25 cellular contexts compared by ENCODE assay signal in the genomic region with DNA sequence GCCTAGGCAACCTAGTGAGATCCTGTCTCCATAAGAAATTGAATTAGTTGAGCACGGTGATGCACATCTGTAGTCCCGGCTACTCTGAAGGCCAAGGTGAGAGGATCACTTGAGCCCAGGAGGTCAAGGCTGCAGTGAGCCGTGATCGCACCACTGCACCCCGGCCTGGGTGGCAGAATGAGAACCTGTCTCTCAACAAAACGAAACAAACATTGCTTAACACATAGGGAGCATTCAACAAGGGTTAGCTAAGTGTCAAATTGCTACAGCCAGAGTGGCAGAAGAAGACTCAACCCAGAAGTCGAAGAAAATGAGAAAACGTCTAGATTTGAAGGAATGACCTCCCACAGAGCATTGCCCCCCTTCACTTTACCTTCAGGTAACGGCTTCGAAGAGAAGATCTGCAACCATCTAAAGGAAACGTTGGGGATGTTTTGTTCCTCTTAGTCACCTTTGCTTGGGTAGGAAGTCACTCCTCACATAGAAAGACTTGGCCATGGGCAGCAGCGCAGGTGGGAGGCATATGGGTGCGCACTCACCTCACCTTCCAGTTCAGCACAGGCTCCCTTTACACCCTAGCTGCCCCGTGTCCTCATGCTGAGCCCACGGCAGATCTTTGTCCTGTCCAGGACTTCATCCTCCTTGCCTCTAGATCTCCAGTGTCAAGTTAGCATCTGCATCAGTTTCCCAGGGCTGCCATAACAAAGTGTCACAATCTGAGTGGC.
"Had no signal": no experiment of that assay in that cellular context is flagged by ENCODE, and none has a peak within 500 bp of the region (broad histone marks: within the 10 kb centered on the region; RNA-seq: fewer than 3 reads in every experiment).

No MANE protein-coding gene starts in this region.

- ATAC-seq: activated CD8-positive, alpha-beta T cell treated with anti-CD3 and anti-CD28 coated beads for 36 hours; activated T-cell treated with anti-CD3 and anti-CD28 coated beads, Interleukin-2, amount 50 U/mL, for 72 hours had no signal

- DNase-seq: activated CD4-positive, CD25-positive, alpha-beta regulatory T cell; activated CD8-positive, alpha-beta memory T cell treated with anti-CD3 and anti-CD28 coated beads, Interleukin-2, amount 50 U/mL, for 4 hours; activated CD8-positive, alpha-beta T cell treated with anti-CD3 and anti-CD28 coated beads for 36 hours; activated gamma-delta T cell treated with Interleukin-2 at 50 U/mL for 16 hours; activated naive CD4-positive, alpha-beta T cell treated with anti-CD3 and anti-CD28 coated beads, Interleukin-2, amount 50 U/mL, for 16 hours; activated T-cell treated with anti-CD3 and anti-CD28 coated beads, Interleukin-2, amount 50 U/mL, for 72 hours; aorta; Kasumi-1; KBM-7; MV-4-11; NCI-H1092 treated with DMSO at 0.1 percent for 48 hours; NCI-H1417 treated with DMSO at 0.1 percent for 48 hours; NCI-H1694; NCI-H2029; NCI-H510A treated with DMSO at 0.1 percent for 48 hours; NCI-H69; NK-92 treated with Interleukin-12 subunit alpha and Interleukin-12 subunit beta, amount 100 ng/mL, for 24 hours; PC-9; SHP77 treated with DMSO at 0.1 percent for 48 hours; T-helper 1 cell had no signal

- H3K36me3 ChIP-seq: breast epithelium had no signal

- H3K4me2 ChIP-seq: PC-9 had no signal

- H3K9me3 ChIP-seq: breast epithelium had no signal

- H3K27ac Mint-ChIP-seq: activated CD8-positive, alpha-beta T cell treated with anti-CD3 and anti-CD28 coated beads for 36 hours; activated T-cell treated with anti-CD3 and anti-CD28 coated beads, Interleukin-2, amount 50 U/mL, for 72 hours; activated T-helper 2 cell treated with anti-CD3 and anti-CD28 coated beads, Interferon-gamma antibody, Interleukin-2, Interleukin-4, amounts not matched to agents 10 μg/mL and 5 μg/mL and 100 μg/mL, durations not matched to agents 14 hours and 24 hours and 36 hours had no signal

- H3K27me3 ChIP-seq: breast epithelium had no signal

- H3K4me1 ChIP-seq: breast epithelium had no signal

- H3K27ac ChIP-seq: PC-9, SK-N-MC, VCaP had no signal

- H2AFZ ChIP-seq: PC-9 had no signal

- H3K9me3 Mint-ChIP-seq: activated CD8-positive, alpha-beta T cell treated with anti-CD3 and anti-CD28 coated beads for 36 hours; activated T-cell treated with anti-CD3 and anti-CD28 coated beads, Interleukin-2, amount 50 U/mL, for 72 hours; activated T-helper 2 cell treated with anti-CD3 and anti-CD28 coated beads, Interferon-gamma antibody, Interleukin-2, Interleukin-4, amounts not matched to agents 10 μg/mL and 5 μg/mL and 100 μg/mL, durations not matched to agents 14 hours and 24 hours and 36 hours; central memory CD8-positive, alpha-beta T cell had no signal

- H3K4me3 ChIP-seq: breast epithelium, PC-9, SK-N-MC had no signal
